ENCODE assay signal across 18 cellular contexts in the genomic region with DNA sequence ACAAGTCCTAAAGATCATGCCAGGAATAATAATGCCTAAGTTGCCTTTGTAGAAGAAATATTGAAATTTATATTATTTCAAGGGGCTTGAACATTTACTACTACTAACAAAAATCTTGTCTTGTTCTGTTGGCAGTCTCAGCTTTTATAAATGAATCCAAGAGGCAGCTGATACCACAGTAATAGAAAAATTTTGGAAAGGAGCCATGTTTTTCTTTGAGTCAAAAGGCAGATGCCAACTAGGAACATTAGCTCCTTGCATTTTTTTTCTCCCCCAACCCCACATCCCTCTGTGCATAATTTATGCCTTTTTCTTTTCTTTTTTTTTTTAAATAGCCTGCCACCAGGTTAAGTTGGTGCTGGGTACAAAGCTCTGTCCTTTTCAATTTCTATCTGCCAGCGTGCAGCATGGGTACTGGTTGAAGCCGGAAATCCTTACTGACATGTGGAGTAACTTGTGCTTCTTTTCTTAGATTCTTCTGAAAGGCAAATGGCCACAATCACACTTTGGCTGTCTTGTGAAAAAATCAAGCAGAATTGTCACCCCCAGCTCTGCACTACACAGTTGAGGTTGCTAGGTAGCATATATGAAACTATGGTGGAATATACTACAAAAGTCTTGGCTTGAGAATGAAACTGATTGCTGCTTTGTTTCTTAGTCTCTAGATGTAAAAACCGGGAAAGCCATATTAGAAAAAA.
DNase-seq lines count a peak whose midpoint lies in the region; ATAC-seq, FAIRE-seq and TF ChIP-seq lines count a peak whose summit lies in the region.
"Had no signal": no experiment of that assay in that cellular context is flagged by ENCODE, and none has a peak within 500 bp of the region (broad histone marks: within the 10 kb centered on the region; RNA-seq: fewer than 3 reads in every experiment).

No MANE protein-coding gene starts in this region.

- peaks cover 12% of the 10 kb centered on the region for H3K36me3 Mint-ChIP-seq in MCF 10A (ENCODE audit: insufficient read depth, unreplicated experiment)

- no peak for TF ChIP-seq POLR2A in breast epithelium (IDR thresholded peaks at IDR 0.05)

- H3K9me3 Mint-ChIP-seq in MCF 10A (ENCODE audit: unreplicated experiment), result no peaks in the 10 kb centered on the region
- H3K9me3 Mint-ChIP-seq: activated naive CD8-positive, alpha-beta T cell treated with anti-CD3 and anti-CD28 coated beads, Interleukin-2, amount 50 U/mL, for 24 hours; central memory CD8-positive, alpha-beta T cell had no signal

- no peak for FAIRE-seq in pancreas (lab: Jason Lieb, UNC)

- TF ChIP-seq EP300 in SK-N-SH (IDR thresholded peaks at IDR 0.05; ENCODE audit: borderline replicate concordance in 1 of 2, low read depth in 1 of 2, low read length in 1 of 2), result no peak

- no peaks in the 10 kb centered on the region for H3K9me2 ChIP-seq in SK-N-SH

- BruUV-seq in MCF 10A (replicated peaks; lab: Mats Ljungman, UMichigan), result no TSS peak

- no peaks in the 10 kb centered on the region for H3K79me2 ChIP-seq in SK-N-SH (ENCODE audit: insufficient read depth)

- H3K36me3 ChIP-seq in breast epithelium (no peaks in the 10 kb centered on the region), SK-N-SH (replicated peaks in 1 of 2; ENCODE audit: control insufficient read depth in 1 of 2, insufficient read depth in 2 of 2, low read length in 1 of 2) (no peaks in the 10 kb centered on the region), tibial artery (no peaks in the 10 kb centered on the region), pancreas (no peaks in the 10 kb centered on the region)
- H3K36me3 ChIP-seq: sigmoid colon had no signal

- H3K9ac ChIP-seq in SK-N-SH, result no peak overlapping the region

- H3K4me1 Mint-ChIP-seq in MCF 10A (ENCODE audit: insufficient read depth, unreplicated experiment), result peaks cover 10% of the 10 kb centered on the region
- H3K4me1 Mint-ChIP-seq: activated naive CD8-positive, alpha-beta T cell treated with anti-CD3 and anti-CD28 coated beads, Interleukin-2, amount 50 U/mL, for 24 hours had no signal

- no peak for TF ChIP-seq CTCF in MCF 10A (IDR thresholded peaks at IDR 0.05; ENCODE audit: unreplicated experiment)
- TF ChIP-seq CTCF in breast epithelium (IDR thresholded peaks at IDR 0.05), result no peak
- TF ChIP-seq CTCF in SK-N-SH (IDR thresholded peaks at IDR 0.05), result no peak
- TF ChIP-seq CTCF in tibial artery (IDR thresholded peaks at IDR 0.05), result no peak
- no peak for TF ChIP-seq CTCF in pancreas (IDR thresholded peaks at IDR 0.05)

- H3K9me3 ChIP-seq in breast epithelium (peaks cover 0 to 12% of the 10 kb centered on the region in 2 donors), SK-N-SH (no peaks in the 10 kb centered on the region), tibial artery (peaks cover 0 to 4% (median 0%) of the 10 kb centered on the region in 3 donors), pancreas (no peaks in the 10 kb centered on the region)
- H3K9me3 ChIP-seq: sigmoid colon had no signal

- no peak overlapping the region for H3K4me3 Mint-ChIP-seq in MCF 10A (ENCODE audit: unreplicated experiment)
- H3K4me3 Mint-ChIP-seq: activated naive CD8-positive, alpha-beta T cell treated with anti-CD3 and anti-CD28 coated beads, Interleukin-2, amount 50 U/mL, for 24 hours; CD8-positive, alpha-beta memory T cell; central memory CD8-positive, alpha-beta T cell had no signal

- H3K27me3 Mint-ChIP-seq in MCF 10A (ENCODE audit: insufficient read depth, unreplicated experiment), result no peaks in the 10 kb centered on the region
- H3K27me3 Mint-ChIP-seq: activated naive CD8-positive, alpha-beta T cell treated with anti-CD3 and anti-CD28 coated beads, Interleukin-2, amount 50 U/mL, for 24 hours; CD8-positive, alpha-beta memory T cell; central memory CD8-positive, alpha-beta T cell had no signal

- H3K4me3 ChIP-seq in breast epithelium (no peak overlapping the region), SK-N-SH (ENCODE audit: low read depth in 2 of 2, low read length in 1 of 2) (no peak overlapping the region), tibial artery (no peak overlapping the region), pancreas (no peak overlapping the region)
- H3K4me3 ChIP-seq: sigmoid colon had no signal

- H2AFZ ChIP-seq in SK-N-SH (ENCODE audit: low read depth), result no peak overlapping the region

- WGBS in SK-N-SH (ENCODE audit: low lambda C conversion rate), result 84% methylated on average over 3 of the region's 3 CpGs
- 96 to 99% methylated on average over 3 of the region's 3 CpGs for WGBS in pancreas, 2 donors

- DNase-seq in MCF 10A (ENCODE audit: unreplicated experiment), result peak; percentile 6
- DNase-seq in breast epithelium (ENCODE audit: low spot score in 2 of 2), result no peak
- no peak for DNase-seq in SK-N-SH
- peak; percentile 16 for DNase-seq in fibroblast of the conjunctiva (ENCODE audit: low read depth)
- no peak for DNase-seq in tibial artery
- no peak for DNase-seq in pancreas
- DNase-seq: activated CD4-positive, CD25-positive, alpha-beta regulatory T cell; activated naive CD8-positive, alpha-beta T cell treated with anti-CD3 and anti-CD28 coated beads, Interleukin-2, amount 50 U/mL, for 24 hours; CD8-positive, alpha-beta memory T cell; effector memory CD4-positive, alpha-beta T cell; foreskin keratinocyte; MV-4-11; SIG-M5; sigmoid colon; T-helper 2 cell had no signal

- no peak overlapping the region for H3K4me2 ChIP-seq in SK-N-SH

- no peak overlapping the region for H3K27ac ChIP-seq in breast epithelium
- H3K27ac ChIP-seq in SK-N-SH (ENCODE audit: low read depth in 2 of 2, low read length in 1 of 2), result no peak overlapping the region
- H3K27ac ChIP-seq in tibial artery, result peak overlapping the region; percentile 12 to 35
- H3K27ac ChIP-seq in pancreas, result no peak overlapping the region
- H3K27ac ChIP-seq: foreskin keratinocyte, sigmoid colon had no signal

- POLR2A ChIA-PET in MCF 10A (lab: Yijun Ruan, JAX) (interaction anchor here (1.6 kb wide), 2 partner anchors 19 to 40 kb away, joined by 3 read pairs; no protein-coding TSS in a partner anchor), SK-N-SH (lab: Yijun Ruan, JAX) (no interaction called here)

- H3F3A ChIP-seq in SK-N-SH (replicated peaks; ENCODE audit: insufficient read depth), result peaks cover 3% of the 10 kb centered on the region

- H3K27me3 ChIP-seq in breast epithelium (no peaks in the 10 kb centered on the region), SK-N-SH (ENCODE audit: insufficient read depth) (no peaks in the 10 kb centered on the region), tibial artery (no peaks in the 10 kb centered on the region), pancreas (no peaks in the 10 kb centered on the region)
- H3K27me3 ChIP-seq: foreskin keratinocyte, sigmoid colon had no signal

- CTCF ChIA-PET in MCF 10A (lab: Yijun Ruan, JAX) (interaction anchor here (0.6 to 1.0 kb wide), 3 partner anchors 29 to 1103 kb away, joined by 3 to 4 read pairs (median 4); no protein-coding TSS in a partner anchor), SK-N-SH (lab: Yijun Ruan, JAX) (interaction anchor here (0.6 kb wide), 1 partner anchor 586 kb away, joined by 4 read pairs; no protein-coding TSS in a partner anchor)

- H3K27ac Mint-ChIP-seq in MCF 10A (ENCODE audit: low read depth, unreplicated experiment), result no peak overlapping the region
- H3K27ac Mint-ChIP-seq: activated naive CD8-positive, alpha-beta T cell treated with anti-CD3 and anti-CD28 coated beads, Interleukin-2, amount 50 U/mL, for 24 hours had no signal

- H3K4me1 ChIP-seq in breast epithelium (no peaks in the 10 kb centered on the region), SK-N-SH (ENCODE audit: control insufficient read depth in 1 of 2, insufficient read depth in 2 of 2, low read depth in 1 of 2, low read length in 1 of 2) (no peaks in the 10 kb centered on the region; a peak in 1 of 4 replicates), tibial artery (peaks cover 0 to 16% (median 3%) of the 10 kb centered on the region in 4 donors), pancreas (no peaks in the 10 kb centered on the region)
- H3K4me1 ChIP-seq: foreskin keratinocyte, sigmoid colon had no signal

- ATAC-seq in GM18519 (IDR thresholded peaks at IDR 0.05; ENCODE audit: low FRiP score, unreplicated experiment) (no peak), HG03097 (IDR thresholded peaks at IDR 0.05; ENCODE audit: low FRiP score, unreplicated experiment) (no peak), pancreas (no peak)
- ATAC-seq: activated naive CD8-positive, alpha-beta T cell treated with anti-CD3 and anti-CD28 coated beads, Interleukin-2, amount 50 U/mL, for 24 hours; foreskin keratinocyte had no signal

- intact Hi-C loops in MCF 10A (cut with micrococcal nuclease), result no loop called here
- intact Hi-C loops in breast epithelium (cut with DNase I; ENCODE audit: low total_unique reads), result no loop called here
- intact Hi-C loops in tibial artery (cut with DNase I; ENCODE audit: low total_unique reads), result no loop called here
- intact Hi-C loops in pancreas (cut with DNase I), result no loop called here

- H4K20me1 ChIP-seq in SK-N-SH (ENCODE audit: insufficient read depth), result no peaks in the 10 kb centered on the region

- no peak for TF ChIP-seq RAD21 in SK-N-SH (IDR thresholded peaks at IDR 0.05; ENCODE audit: low read length)

TF ChIP-seq in SK-N-SH, 30 proteins besides CTCF, POLR2A, EP300 and RAD21:
- TF ChIP-seq PBX3 (IDR thresholded peaks at IDR 0.05) (0 out of 2 replicates have a peak, but pooled peaks have one; percentile 11), NFIC (IDR thresholded peaks at IDR 0.05; ENCODE audit: borderline replicate concordance) (peak; percentile 75), TCF12 (IDR thresholded peaks at IDR 0.05) (peak; percentile 38), YY1 (IDR thresholded peaks at IDR 0.05; ENCODE audit: low read depth) (no peak), TAF1 (IDR thresholded peaks at IDR 0.05; ENCODE audit: borderline replicate concordance, low read depth, low read length) (no peak)

Comparison
In these comparisons a context has a peak if more than half of its experiments do, and no peak if none do; other contexts are left out.
1. DNase-seq: peak in MCF 10A (single experiment) and fibroblast of the conjunctiva (single experiment); none in breast epithelium (0 of 2), SK-N-SH (single experiment), tibial artery (0 of 2) and pancreas (0 of 6).
2. H3K27ac ChIP-seq: peak in tibial artery (2 of 2); none in breast epithelium (0 of 2), SK-N-SH (0 of 2) and pancreas (0 of 4).